25 cellular contexts compared by ENCODE assay signal in genomic region chrX:140132937-140133336, GRCh38.
"Had no signal": no experiment of that assay in that cellular context is flagged by ENCODE, and none has a peak within 500 bp of the region (broad histone marks: within the 10 kb centered on the region; RNA-seq: fewer than 3 reads in every experiment).

No MANE protein-coding gene starts in this region.

- H3K4me1 ChIP-seq: esophagus squamous epithelium, heart left ventricle, lower lobe of right lung, testis, uterus had no signal

- H3K27ac ChIP-seq: esophagus squamous epithelium, heart left ventricle, lower lobe of right lung, testis, uterus had no signal

- DNase-seq: activated CD4-positive, alpha-beta memory T cell treated with anti-CD3 and anti-CD28 coated beads for 36 hours; activated CD4-positive, alpha-beta T cell treated with anti-CD3 and anti-CD28 coated beads for 4 hours; activated CD4-positive, CD25-positive, alpha-beta regulatory T cell; activated effector memory CD4-positive, alpha-beta T cell treated with anti-CD3 and anti-CD28 coated beads, Interleukin-2, amount 50 U/mL, for 16 hours; activated naive CD4-positive, alpha-beta T cell treated with anti-CD3 and anti-CD28 coated beads, Interleukin-2, amount 10 ng/mL, durations not matched to agents 7 days and 5 days; activated T-cell treated with anti-CD3 and anti-CD28 coated beads, Interleukin-2, amount 50 U/mL, for 72 hours; central memory CD4-positive, alpha-beta T cell; effector memory CD8-positive, alpha-beta T cell; esophagus squamous epithelium; heart left ventricle; kidney; lower lobe of right lung; naive B cell; nucleus accumbens; stimulated activated CD4-positive, alpha-beta T cell treated with anti-CD3 and anti-CD28 coated beads, Interleukin-15, amount 100 ng/mL, for 24 hours; stimulated activated CD4-positive, alpha-beta T cell treated with anti-CD3 and anti-CD28 coated beads, Interleukin-2, amount 100 ng/mL, for 48 hours; stimulated activated CD8-positive, alpha-beta memory T cell treated with anti-CD3 and anti-CD28 coated beads, Interleukin-4, amount 100 ng/mL, for 48 hours; stimulated activated naive B cell treated with anti-CD40 and anti-IgM and Interleukin-4, amounts not matched to agents 10 μg/mL and 1 μg/mL and 100 μg/mL, for 72 hours; T-helper 17 cell; testis; trophoblast cell; uterus had no signal

- H3K4me2 ChIP-seq: smooth muscle cell had no signal

- H3K4me3 ChIP-seq: esophagus squamous epithelium, heart left ventricle, lower lobe of right lung, smooth muscle cell, testis, uterus had no signal

- H3K36me3 ChIP-seq: esophagus squamous epithelium, heart left ventricle, lower lobe of right lung, uterus had no signal

- ATAC-seq: activated T-cell treated with anti-CD3 and anti-CD28 coated beads, Interleukin-2, amount 50 U/mL, for 72 hours; effector memory CD8-positive, alpha-beta T cell; heart left ventricle; left lobe of liver; lower lobe of right lung; sciatic nerve; stimulated activated naive B cell treated with anti-CD40 and anti-IgM and Interleukin-4, amounts not matched to agents 10 μg/mL and 1 μg/mL and 100 μg/mL, for 72 hours; T-helper 17 cell had no signal

- H3K27me3 ChIP-seq: esophagus squamous epithelium, testis had no signal

- H3K9me3 ChIP-seq: esophagus squamous epithelium, heart left ventricle, lower lobe of right lung, testis, uterus had no signal
